ENCODE assay signal across 8 cellular contexts in the genomic region with DNA sequence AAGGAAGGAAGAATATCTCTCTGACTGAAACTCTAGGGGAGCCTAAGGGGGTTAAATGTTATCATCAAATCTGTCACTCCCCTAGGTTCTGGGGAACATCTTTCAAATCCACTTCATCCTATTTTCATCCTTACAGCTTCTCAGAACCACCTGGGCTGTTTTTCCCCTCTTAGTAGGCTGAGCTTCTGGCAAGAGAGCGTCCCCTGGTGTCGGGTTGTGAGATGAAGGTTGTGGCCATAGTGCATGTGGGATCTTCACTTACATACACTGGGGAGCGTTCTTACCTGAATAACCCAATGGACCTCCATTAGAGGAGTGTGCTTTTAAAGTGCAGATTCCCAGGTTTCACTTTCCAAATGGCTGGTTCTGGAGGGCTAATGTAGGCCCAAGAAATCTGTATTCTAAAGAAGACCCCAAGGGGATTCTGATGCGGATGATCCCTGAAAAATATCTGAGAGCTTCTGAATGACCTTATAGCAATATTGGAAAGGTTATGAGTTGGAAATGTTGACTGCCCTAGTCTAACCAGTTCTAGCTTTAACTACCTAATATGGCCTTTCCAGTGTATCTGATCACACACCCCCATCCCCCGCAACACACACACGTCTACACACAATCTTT.
A peak's percentile ranks its signal among the peaks of the same experiment; 100 is the strongest.
DNase-seq lines count a peak whose midpoint lies in the region; ATAC-seq and TF ChIP-seq lines count a peak whose summit lies in the region.

No MANE protein-coding gene starts in this region.

- in situ Hi-C loops in brain microvascular endothelial cell (cut with HindIII; ENCODE audit: low pct_ligation_motif_present, low sequenced_read_pairs) = no loop called here

- DNase-seq in NCI-H82 (lab: John Stamatoyannopoulos, UW) = peak; percentile 95
- DNase-seq in activated T-cell treated with anti-CD3 and anti-CD28 coated beads, Interleukin-2, amount 50 U/mL, for 48 hours = peak; percentile 81 to 82
- DNase-seq in iPS DF 19.7 (ENCODE audit: low read depth, low spot score) = peak; percentile 30
- DNase-seq in stimulated activated CD8-positive, alpha-beta memory T cell treated with anti-CD3 and anti-CD28 coated beads, Interleukin-12 subunit alpha, Interleukin-12 subunit beta, amount 100 ng/mL, for 1 hour (ENCODE audit: low read depth) = peak; percentile 22
- DNase-seq in brain microvascular endothelial cell = no peak

- no peak overlapping the region for H3K4me3 ChIP-seq in brain microvascular endothelial cell (ENCODE audit: low read depth, low read length)

- H3K27me3 ChIP-seq in brain microvascular endothelial cell (replicated peaks) = no peaks in the 10 kb centered on the region

- ATAC-seq in HG02642 (IDR thresholded peaks at IDR 0.05; ENCODE audit: poor library complexity, unreplicated experiment) (no peak), GM19035 (IDR thresholded peaks at IDR 0.05; ENCODE audit: unreplicated experiment) (no peak)

- H3K36me3 ChIP-seq in brain microvascular endothelial cell (replicated peaks) = no peaks in the 10 kb centered on the region

- H3K27ac ChIP-seq in brain microvascular endothelial cell = no peak overlapping the region

- peak; percentile 82 for TF ChIP-seq CTCF in GM12872 (IDR thresholded peaks at IDR 0.05; ENCODE audit: insufficient read depth, low read depth, low read length)
- no peak for TF ChIP-seq CTCF in brain microvascular endothelial cell (IDR thresholded peaks at IDR 0.05; ENCODE audit: low read depth, low read length, missing control alignments)
